ENCODE assay signal across 10 cellular contexts in genomic region chr17:57404073-57404472, GRCh38.
A peak's percentile ranks its signal among the peaks of the same experiment; 100 is the strongest.
DNase-seq lines count a peak whose midpoint lies in the region; ATAC-seq, FAIRE-seq and TF ChIP-seq lines count a peak whose summit lies in the region.
"Had no signal": no experiment of that assay in that cellular context is flagged by ENCODE, and none has a peak within 500 bp of the region (broad histone marks: within the 10 kb centered on the region; RNA-seq: fewer than 3 reads in every experiment).

No MANE protein-coding gene starts in this region.

- H3K4me1 ChIP-seq in BLaER1 (peaks cover 86% of the 10 kb centered on the region), keratinocyte (ENCODE audit: control insufficient read depth, extremely low read depth, insufficient read depth, low read length) (no peaks in the 10 kb centered on the region), GM23248 (ENCODE audit: insufficient read depth) (no peaks in the 10 kb centered on the region), stomach (peaks cover 14 to 37% (median 26%) of the 10 kb centered on the region in 4 donors)

- WGBS in GM23248 (ENCODE audit: low coverage in 1 of 2, low lambda C conversion rate in 2 of 2, missing lambda C conversion rate in 2 of 2), 2 experiments = 98 to 99% methylated on average over 4 of the region's 4 CpGs
- WGBS in stomach, 5 donors = 91 to 98% (median 93%) methylated on average over 4 of the region's 4 CpGs

- no peaks in the 10 kb centered on the region for H3K9me2 ChIP-seq in GM23248 (ENCODE audit: insufficient read depth)

- H3K9me3 ChIP-seq in BLaER1 (no peaks in the 10 kb centered on the region), keratinocyte (ENCODE audit: control insufficient read depth, low read depth, low read length) (no peaks in the 10 kb centered on the region), GM23248 (ENCODE audit: low read depth) (no peaks in the 10 kb centered on the region), stomach (no peaks in the 10 kb centered on the region)

- no peaks in the 10 kb centered on the region for H3K9me1 ChIP-seq in keratinocyte (ENCODE audit: control insufficient read depth, extremely low read depth, insufficient read depth, low read length)

- no peak for ATAC-seq in HG02623 (IDR thresholded peaks at IDR 0.05; ENCODE audit: unreplicated experiment)

- H3K79me2 ChIP-seq in keratinocyte (ENCODE audit: control insufficient read depth, insufficient read depth, low read length) (no peaks in the 10 kb centered on the region), GM23248 (ENCODE audit: insufficient read depth) (no peaks in the 10 kb centered on the region)

- DNase-seq in GM18507 (ENCODE audit: extremely low spot score, insufficient read length, low read depth) (peak; percentile 22), OCI-M1 (lab: John Stamatoyannopoulos, UW) (peak; percentile 19), keratinocyte (ENCODE audit: low read depth, low spot score) (no peak), GM23248 (no peak), stomach (no peak)
- DNase-seq in stimulated activated naive CD4-positive, alpha-beta T cell (lab: John Stamatoyannopoulos, UW) = no peak
- DNase-seq: NCI-H2029 treated with DMSO at 0.1 percent for 48 hours, RPMI8226 had no signal

- H3F3A ChIP-seq in GM23248 (ENCODE audit: insufficient read depth) = no peaks in the 10 kb centered on the region

- in situ Hi-C loops in GM23248 (cut with MboI) = no loop called here

- H2AFZ ChIP-seq in keratinocyte (ENCODE audit: control insufficient read depth, low read length) (no peak overlapping the region), GM23248 (no peak overlapping the region)

- H3K27me3 ChIP-seq in BLaER1 (no peaks in the 10 kb centered on the region), keratinocyte (ENCODE audit: control insufficient read depth, extremely low read depth, insufficient read depth, low read length) (no peaks in the 10 kb centered on the region), GM23248 (replicated peaks; ENCODE audit: insufficient read depth) (no peaks in the 10 kb centered on the region), stomach (no peaks in the 10 kb centered on the region)

- dilution Hi-C loops in keratinocyte (cut with MboI; ENCODE audit: extremely low pct_ligation_motif_present, low sequenced_read_pairs) = no loop called here

- no peak for TF ChIP-seq POLR2A in stomach (IDR thresholded peaks at IDR 0.05)

- H4K20me1 ChIP-seq in BLaER1 (peaks cover 100% of the 10 kb centered on the region), keratinocyte (ENCODE audit: control insufficient read depth, extremely low read depth, insufficient read depth, low read length) (no peaks in the 10 kb centered on the region), GM23248 (ENCODE audit: insufficient read depth) (no peaks in the 10 kb centered on the region)

- no peak overlapping the region for H3K9ac ChIP-seq in BLaER1
- no peak overlapping the region for H3K9ac ChIP-seq in keratinocyte (ENCODE audit: control insufficient read depth, extremely low read depth, insufficient read depth, low read length)
- no peak overlapping the region for H3K9ac ChIP-seq in GM23248

- H3K4me3 ChIP-seq in BLaER1 = no peak overlapping the region
- no peak overlapping the region for H3K4me3 ChIP-seq in keratinocyte (ENCODE audit: control insufficient read depth in 2 of 3, extremely low read depth in 1 of 3, insufficient read depth in 2 of 3, low read depth in 1 of 3, low read length in 3 of 3)
- H3K4me3 ChIP-seq in GM23248 = no peak overlapping the region
- H3K4me3 ChIP-seq in stomach = no peak overlapping the region

- peak overlapping the region; percentile 70 for H3K4me2 ChIP-seq in BLaER1
- H3K4me2 ChIP-seq in keratinocyte (ENCODE audit: control insufficient read depth, extremely low read depth, insufficient read depth, low read depth, low read length) = no peak overlapping the region
- H3K4me2 ChIP-seq in GM23248 (ENCODE audit: unreplicated experiment) = no peak overlapping the region

- TF ChIP-seq CTCF in keratinocyte (optimal IDR thresholded peaks at IDR 0.05 in 1 of 3, IDR thresholded peaks at IDR 0.05 in 1 of 3, conservative IDR thresholded peaks at IDR 0.05 in 1 of 3; ENCODE audit: extremely low read depth in 1 of 3, insufficient read depth in 2 of 3, low read length in 3 of 3) (peak in 2 of 3 experiments; percentile 35 to 63), stomach (IDR thresholded peaks at IDR 0.05) (no peak)

- H3K27ac ChIP-seq in BLaER1 (no peak overlapping the region), keratinocyte (ENCODE audit: control insufficient read depth, insufficient read depth, low read length) (no peak overlapping the region), GM23248 (no peak overlapping the region), stomach (no peak overlapping the region)

- FAIRE-seq in GM18507 (lab: Jason Lieb, UNC) (no peak), keratinocyte (lab: Jason Lieb, UNC) (no peak)

- intact Hi-C loops in stomach (cut with DNase I; ENCODE audit: low total_unique reads) = no loop called here

- TF ChIP-seq EP300 in stomach (IDR thresholded peaks at IDR 0.05) = no peak

- H3K36me3 ChIP-seq in BLaER1 (peaks cover 87% of the 10 kb centered on the region), keratinocyte (ENCODE audit: control insufficient read depth in 2 of 2, extremely low read depth in 1 of 2, insufficient read depth in 2 of 2, low read length in 2 of 2) (peaks cover 0 to 5% of the 10 kb centered on the region in 2 experiments), GM23248 (ENCODE audit: low read depth) (no peaks in the 10 kb centered on the region), stomach (peaks cover 0 to 20% (median 19%) of the 10 kb centered on the region in 4 donors)

Comparison
In these comparisons a context has a peak if more than half of its experiments do, and no peak if none do; other contexts are left out.
1. DNase-seq: peak in GM18507 (single experiment) and OCI-M1 (single experiment); none in keratinocyte (single experiment), stimulated activated naive CD4-positive, alpha-beta T cell (0 of 6), GM23248 (single experiment) and stomach (single experiment).
2. CTCF ChIP-seq: peak in keratinocyte (2 of 3); none in stomach (0 of 7).